In genomic region chr22:32482708-32483107, GRCh38 we compare ENCODE assay signal across 14 cellular contexts. TPM values are rescaled to one million over a fixed set of nuclear protein-coding genes. Genes with fewer than 3 reads are reported as not detected.
DNase-seq lines count a peak whose midpoint lies in the region; ATAC-seq and TF ChIP-seq lines count a peak whose summit lies in the region.
"Had no signal": no experiment of that assay in that cellular context is flagged by ENCODE, and none has a peak within 500 bp of the region (broad histone marks: within the 10 kb centered on the region; RNA-seq: fewer than 3 reads in every experiment).

No MANE protein-coding gene starts in this region.

- no peak overlapping the region for H3K4me3 ChIP-seq in PC-3 (ENCODE audit: low read length)
- H3K4me3 ChIP-seq: right lobe of liver had no signal

- no peaks in the 10 kb centered on the region for H3K27me3 ChIP-seq in PC-3 (ENCODE audit: low read length)
- H3K27me3 ChIP-seq: right lobe of liver had no signal

- CTCF ChIA-PET in PC-3 (lab: Charles Lee), result no interaction called here

- peaks cover 15% of the 10 kb centered on the region; the same call in 1 of the 2 replicates for H3K4me1 ChIP-seq in PC-3 (ENCODE audit: insufficient read depth, low read length)

- H3K9ac ChIP-seq in PC-3 (ENCODE audit: low read length), result no peak overlapping the region

- H3F3A ChIP-seq in PC-3 (ENCODE audit: low read length, unreplicated experiment), result no peaks in the 10 kb centered on the region

- no peak for TF ChIP-seq CTCF in PC-3 (conservative IDR thresholded peaks at IDR 0.05; ENCODE audit: low read depth, low read length)

- no peak overlapping the region for H2AFZ ChIP-seq in PC-3 (ENCODE audit: low read length)

- peak; percentile 70 for ATAC-seq in PC-3

- peak; percentile 2 for DNase-seq in stimulated activated naive CD4-positive, alpha-beta T cell treated with Interleukin-2 at 50 U/mL for 16 hours (lab: John Stamatoyannopoulos, UW)
- DNase-seq in stimulated activated naive CD4-positive, alpha-beta T cell (lab: John Stamatoyannopoulos, UW), result no peak
- DNase-seq in PC-3 (peak; percentile 25), erythroblast (lab: John Stamatoyannopoulos, UW) (peak; percentile 83 to 90), NCI-H524 (lab: John Stamatoyannopoulos, UW) (no peak), AG08396 (ENCODE audit: low spot score) (no peak), posterior cingulate gyrus (no peak), NCI-H1694 (lab: John Stamatoyannopoulos, UW) (no peak)
- DNase-seq: kidney, NCI-H187 treated with DMSO at 0.1 percent for 48 hours, right lobe of liver, T-helper 9 cell had no signal

- H3K4me2 ChIP-seq in PC-3 (ENCODE audit: low read length), result no peak overlapping the region

- BruUV-seq in PC-3 (replicated peaks; lab: Mats Ljungman, UMichigan), result no TSS peak

- POLR2A ChIA-PET in PC-3 (lab: Charles Lee; ENCODE audit: unreplicated experiment), result no interaction called here

- H3K27ac ChIP-seq in PC-3 (ENCODE audit: low read length), result no peak overlapping the region
- H3K27ac ChIP-seq: right lobe of liver had no signal

- H4K20me1 ChIP-seq in PC-3 (ENCODE audit: low read length), result peaks cover 28% of the 10 kb centered on the region

- H3K79me2 ChIP-seq in PC-3 (ENCODE audit: low read length), result peaks cover 66% of the 10 kb centered on the region

- H3K36me3 ChIP-seq in PC-3 (ENCODE audit: low read depth, low read length), result peaks cover 31% of the 10 kb centered on the region

- intact Hi-C loops in PC-3 (cut with micrococcal nuclease) (no loop called here), posterior cingulate gyrus (cut with DNase I) (no loop called here)

- no peaks in the 10 kb centered on the region for H3K9me2 ChIP-seq in PC-3 (replicated peaks; ENCODE audit: low read length)

- no peaks in the 10 kb centered on the region for H3K9me3 ChIP-seq in PC-3 (ENCODE audit: low read length)
- H3K9me3 ChIP-seq: right lobe of liver had no signal

- no peak for TF ChIP-seq POLR2A in erythroblast (IDR thresholded peaks at IDR 0.05; ENCODE audit: low read length)

RNA-seq across cellular contexts. Expression of gene FBXO7, which starts 8.1 kb away (rescaled TPM):
- 43.6 and 44.2 TPM in 2 replicates for total RNA-seq in PC-3 (2014; rRNA removed)

RNA-seq across cellular contexts. Expression of gene BPIFC, which starts 18.5 kb away (rescaled TPM):
- total RNA-seq in PC-3 (2014; rRNA removed), result not detected in 2 replicates
- total RNA-seq: activated T-helper 2 cell treated with anti-CD3 and anti-CD28 coated beads, Interferon-gamma antibody, Interleukin-2, Interleukin-4, amounts not matched to agents 10 μg/mL and 5 μg/mL and 100 μg/mL, durations not matched to agents 14 hours and 24 hours and 36 hours; kidney; myocyte; right lobe of liver had no signal

Comparison
In these comparisons a context has a peak if more than half of its experiments do, and no peak if none do; other contexts are left out.
1. DNase-seq: peak in stimulated activated naive CD4-positive, alpha-beta T cell treated with Interleukin-2 at 50 U/mL for 16 hours (single experiment), PC-3 (single experiment) and erythroblast (2 of 2); none in stimulated activated naive CD4-positive, alpha-beta T cell (0 of 6), NCI-H524 (0 of 2), AG08396 (single experiment), posterior cingulate gyrus (0 of 10) and NCI-H1694 (single experiment).